ENCODE assay signal across 4 cellular contexts in the genomic region with DNA sequence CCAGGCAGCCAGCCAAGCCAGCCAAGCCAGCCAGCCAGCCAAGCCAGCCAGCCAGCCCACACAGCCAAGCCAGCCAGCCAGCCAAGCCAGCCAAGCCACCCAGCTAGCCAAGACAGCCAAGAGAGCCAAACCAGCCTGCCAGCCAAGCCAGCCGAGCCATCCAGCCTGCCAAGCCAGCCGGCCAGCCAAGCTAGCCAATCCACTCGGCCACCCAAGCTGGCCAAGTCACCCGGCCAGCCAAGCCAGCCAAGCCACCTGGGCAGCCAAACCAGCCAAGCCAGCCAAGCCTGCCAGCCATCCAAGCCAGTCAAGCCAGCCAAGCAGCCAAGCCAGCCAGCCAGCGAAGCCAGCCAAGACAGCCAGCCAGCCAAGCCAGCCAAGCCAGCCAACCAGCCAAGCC. TPM values are rescaled to one million over a fixed set of nuclear protein-coding genes. Genes with fewer than 3 reads are reported as not detected.
"Had no signal": no experiment of that assay in that cellular context is flagged by ENCODE, and none has a peak within 500 bp of the region (broad histone marks: within the 10 kb centered on the region; RNA-seq: fewer than 3 reads in every experiment).

No MANE protein-coding gene starts in this region.

RNA-seq across cellular contexts. Expression of a gene that starts 32.0 kb away (rescaled TPM):
- total RNA-seq: LHCN-M2, M059J, MCF 10A, NCI-H460 had no signal
